ENCODE assay signal across 9 cellular contexts in genomic region chr4:17817027-17817426, GRCh38. TPM values are rescaled to one million over a fixed set of nuclear protein-coding genes. Genes with fewer than 3 reads are reported as not detected.
A peak's percentile ranks its signal among the peaks of the same experiment; 100 is the strongest.
DNase-seq lines count a peak whose midpoint lies in the region; ATAC-seq, FAIRE-seq and TF ChIP-seq lines count a peak whose summit lies in the region.
"Had no signal": no experiment of that assay in that cellular context is flagged by ENCODE, and none has a peak within 500 bp of the region (broad histone marks: within the 10 kb centered on the region; RNA-seq: fewer than 3 reads in every experiment).

No MANE protein-coding gene starts in this region.

- peak; percentile 7 to 30 for TF ChIP-seq CTCF in left lung (IDR thresholded peaks at IDR 0.05)

- POLR2A ChIA-PET in CD4-positive, alpha-beta memory T cell (lab: Charles Lee; ENCODE audit: partially characterized antibody), result interaction anchor here (1.3 kb wide), 2 partner anchors 11 to 202 kb away, joined by 3 to 5 read pairs; partner anchors contain the start of gene MED28

- intact Hi-C loops in CD4-positive, alpha-beta memory T cell (cut with micrococcal nuclease), result loop anchor here (1.0 kb wide), 2 partner anchors 550 to 776 kb away; no protein-coding TSS in a partner anchor
- intact Hi-C loops in left lung (cut with DNase I), result no loop called here

- H3K27me3 Mint-ChIP-seq in CD4-positive, alpha-beta memory T cell, result no peaks in the 10 kb centered on the region

- H3K4me3 ChIP-seq in CD4-positive, alpha-beta memory T cell (ENCODE audit: low read length in 2 of 2), result no peak overlapping the region
- H3K4me3 ChIP-seq in left lung, result no peak overlapping the region

- FAIRE-seq in GM19239 (lab: Jason Lieb, UNC), result no peak

- H3K36me3 Mint-ChIP-seq in CD4-positive, alpha-beta memory T cell, result no peaks in the 10 kb centered on the region

- ATAC-seq in GM18519 (IDR thresholded peaks at IDR 0.05; ENCODE audit: low FRiP score, unreplicated experiment) (peak; percentile 81), HG03039 (IDR thresholded peaks at IDR 0.05; ENCODE audit: unreplicated experiment) (peak; percentile 77), left lung (peak; percentile 88), GM19328 (IDR thresholded peaks at IDR 0.05; ENCODE audit: unreplicated experiment) (no peak)

- H3K4me1 Mint-ChIP-seq in CD4-positive, alpha-beta memory T cell, result peaks cover 12 to 17% (median 15%) of the 10 kb centered on the region in 4 donors

- peaks cover 12% of the 10 kb centered on the region for H3K4me1 ChIP-seq in CD4-positive, alpha-beta memory T cell (ENCODE audit: insufficient read depth, low read length)
- H3K4me1 ChIP-seq in left lung, result peaks cover 0 to 11% of the 10 kb centered on the region in 2 donors

- H3K27me3 ChIP-seq in CD4-positive, alpha-beta memory T cell (ENCODE audit: insufficient read depth, low read length), result no peaks in the 10 kb centered on the region
- H3K27me3 ChIP-seq in left lung, result no peaks in the 10 kb centered on the region

- H3K4me3 Mint-ChIP-seq in CD4-positive, alpha-beta memory T cell, result peak overlapping the region in 7 of 8 donors; percentile 8 to 84 (median 58)

- peak in 4 of 5 donors; percentile 45 to 58 (median 50) for DNase-seq in CD4-positive, alpha-beta memory T cell
- peak; percentile 29 for DNase-seq in NCI-H69 (lab: John Stamatoyannopoulos, UW)
- DNase-seq in brain pericyte (ENCODE audit: low read depth, low spot score), result peak; percentile 59
- no peak for DNase-seq in left lung
- no peak for DNase-seq in GM19239 (ENCODE audit: insufficient read length, low spot score)

- CTCF ChIA-PET in CD4-positive, alpha-beta memory T cell (lab: Charles Lee; ENCODE audit: partially characterized antibody), result interaction anchor here (0.5 to 4.8 kb wide), 28 partner anchors 9 to 776 kb away, joined by 3 to 80 read pairs (median 4); partner anchors contain the start of gene MED28

- no peak overlapping the region for H3K27ac ChIP-seq in CD4-positive, alpha-beta memory T cell (ENCODE audit: low read depth, low read length)
- no peak overlapping the region for H3K27ac ChIP-seq in left lung

- H3K9me3 Mint-ChIP-seq in CD4-positive, alpha-beta memory T cell, result no peaks in the 10 kb centered on the region

- no peaks in the 10 kb centered on the region for H3K9me3 ChIP-seq in CD4-positive, alpha-beta memory T cell (ENCODE audit: control insufficient read depth in 1 of 2, low read length in 2 of 2)
- H3K9me3 ChIP-seq in left lung, result no peaks in the 10 kb centered on the region

- no peaks in the 10 kb centered on the region for H3K36me3 ChIP-seq in CD4-positive, alpha-beta memory T cell (ENCODE audit: insufficient read depth, low read length)
- H3K36me3 ChIP-seq in left lung, result no peaks in the 10 kb centered on the region

- H3K27ac Mint-ChIP-seq in CD4-positive, alpha-beta memory T cell, result peak overlapping the region; percentile 31 to 74 (median 57)

RNA-seq across cellular contexts. Expression of gene NCAPG, which starts 6.2 kb away (rescaled TPM):
- under 1 TPM; 0.20 to 0.83 TPM for total RNA-seq in CD4-positive, alpha-beta memory T cell
- under 1 TPM in 1 of 2 donors, not detected in 1; 0.37 TPM for polyA plus RNA-seq in CD4-positive, alpha-beta memory T cell
- total RNA-seq in left lung, result 1 to 10 TPM; 3.0 to 6.6 TPM

RNA-seq across cellular contexts. Expression of gene DCAF16, which starts 6.5 kb away (rescaled TPM):
- total RNA-seq in CD4-positive, alpha-beta memory T cell, result 10 to 100 TPM; 74.7 to 74.9 TPM
- 10 to 100 TPM; 13.4 to 20.2 TPM for polyA plus RNA-seq in CD4-positive, alpha-beta memory T cell
- 10 to 100 TPM; 23.1 to 24.1 TPM for total RNA-seq in left lung

RNA-seq across cellular contexts. Expression of gene FAM184B, which starts 35.6 kb away (rescaled TPM):
- total RNA-seq in CD4-positive, alpha-beta memory T cell, result not detected
- not detected for polyA plus RNA-seq in CD4-positive, alpha-beta memory T cell
- under 1 TPM; 0.06 to 0.18 TPM for total RNA-seq in left lung
- total RNA-seq: T-helper 2 cell treated with Interferon-gamma antibody and Interleukin-4, amounts not matched to agents 100 ng/mL and 5 ng/mL, for 36 hours had no signal

Comparison
In these comparisons a context has a peak if more than half of its experiments do, and no peak if none do; other contexts are left out.
1. DNase-seq: peak in CD4-positive, alpha-beta memory T cell (4 of 5), NCI-H69 (single experiment) and brain pericyte (single experiment); none in left lung (0 of 2) and GM19239 (single experiment).